In the genomic region with DNA sequence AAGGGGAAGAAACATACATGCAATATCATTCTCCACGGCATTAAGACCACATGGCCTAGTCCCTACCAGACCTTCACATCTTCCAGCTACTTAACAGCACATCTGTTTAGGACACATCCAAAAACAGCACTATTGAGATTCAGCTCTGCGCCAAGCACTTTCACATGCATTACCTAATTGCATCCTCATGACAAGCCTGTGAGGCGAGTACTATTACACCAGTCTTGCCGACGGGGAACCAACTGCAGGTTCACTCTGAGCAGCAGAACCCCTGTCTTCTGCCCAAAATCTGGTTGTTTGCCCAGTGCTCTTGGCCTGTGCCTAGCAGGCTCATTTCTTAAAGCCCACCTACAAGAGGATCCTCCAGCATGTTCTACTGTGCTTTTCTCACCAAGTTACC, we compare ENCODE assay signal across 15 cellular contexts.
DNase-seq lines count a peak whose midpoint lies in the region; ATAC-seq and TF ChIP-seq lines count a peak whose summit lies in the region.
"Had no signal": no experiment of that assay in that cellular context is flagged by ENCODE, and none has a peak within 500 bp of the region (broad histone marks: within the 10 kb centered on the region; RNA-seq: fewer than 3 reads in every experiment).

No MANE protein-coding gene starts in this region.

- CTCF ChIA-PET in activated CD8-positive, alpha-beta T cell treated with anti-CD3 and anti-CD28 coated beads for 36 hours (lab: Charles Lee) = interaction anchor here (1.0 to 16.2 kb wide), 4 partner anchors 12 to 140 kb away, joined by 3 to 187 read pairs (median 3); no protein-coding TSS in a partner anchor
- CTCF ChIA-PET in activated CD8-positive, alpha-beta T cell treated with anti-CD3 and anti-CD28 coated beads, Interleukin-2, amount 10 ng/mL, durations not matched to agents 7 days and 5 days (lab: Charles Lee) = interaction anchor here (0.8 to 1.1 kb wide), 3 partner anchors 10 to 14 kb away, joined by 3 to 4 read pairs (median 3); no protein-coding TSS in a partner anchor
- CTCF ChIA-PET in CD8-positive, alpha-beta memory T cell (lab: Charles Lee) = interaction anchor here (9.2 kb wide), 1 partner anchor 12 kb away, joined by 59 read pairs; no protein-coding TSS in a partner anchor
- CTCF ChIA-PET in PC-9 (lab: Charles Lee) = no interaction called here

- H3K4me2 ChIP-seq in PC-9 = no peak overlapping the region

- H3K9me3 ChIP-seq in CD8-positive, alpha-beta memory T cell (ENCODE audit: low read length) = no peaks in the 10 kb centered on the region
- no peaks in the 10 kb centered on the region for H3K9me3 ChIP-seq in psoas muscle
- no peaks in the 10 kb centered on the region for H3K9me3 ChIP-seq in PC-9 (ENCODE audit: insufficient read depth, low read depth)

- H3K4me1 ChIP-seq in CD8-positive, alpha-beta memory T cell (ENCODE audit: insufficient read depth, low read length) = peaks cover 72% of the 10 kb centered on the region
- H3K4me1 ChIP-seq in psoas muscle = peaks cover 74% of the 10 kb centered on the region
- peaks cover 11% of the 10 kb centered on the region for H3K4me1 ChIP-seq in PC-9 (replicated peaks; ENCODE audit: insufficient read depth)

- TF ChIP-seq CTCF in activated CD8-positive, alpha-beta T cell treated with anti-CD3 and anti-CD28 coated beads for 36 hours (IDR thresholded peaks at IDR 0.05) = no peak
- TF ChIP-seq CTCF in psoas muscle (IDR thresholded peaks at IDR 0.05) (no peak), PC-9 (conservative IDR thresholded peaks at IDR 0.05) (no peak)

- H3K9me3 Mint-ChIP-seq in activated CD8-positive, alpha-beta T cell treated with anti-CD3 and anti-CD28 coated beads for 36 hours = no peaks in the 10 kb centered on the region
- H3K9me3 Mint-ChIP-seq in activated CD8-positive, alpha-beta T cell treated with anti-CD3 and anti-CD28 coated beads, Interleukin-2, amount 10 ng/mL, durations not matched to agents 7 days and 5 days (ENCODE audit: insufficient read depth) = no peaks in the 10 kb centered on the region
- H3K9me3 Mint-ChIP-seq in CD8-positive, alpha-beta memory T cell = no peaks in the 10 kb centered on the region
- H3K9me3 Mint-ChIP-seq in dendritic cell treated with granulocyte-macrophage colony-stimulating factor and Interleukin-4, amounts not matched to agents 40 ng/mL and 50 ng/mL, for 4 days = no peaks in the 10 kb centered on the region

- DNase-seq in activated CD8-positive, alpha-beta T cell treated with anti-CD3 and anti-CD28 coated beads for 36 hours = no peak
- DNase-seq in activated CD8-positive, alpha-beta T cell treated with anti-CD3 and anti-CD28 coated beads, Interleukin-2, amount 10 ng/mL, durations not matched to agents 7 days and 5 days = no peak
- no peak for DNase-seq in CD8-positive, alpha-beta memory T cell
- peak; percentile 28 to 50 for DNase-seq in psoas muscle
- DNase-seq in PC-9 = no peak
- DNase-seq: activated CD4-positive, alpha-beta T cell treated with anti-CD3 and anti-CD28 coated beads for 4 hours; activated CD8-positive, alpha-beta memory T cell treated with anti-CD3 and anti-CD28 coated beads, Interleukin-2, amount 50 U/mL, for 4 hours; activated naive CD4-positive, alpha-beta T cell; cortex of kidney; NCI-H146 had no signal

- no peaks in the 10 kb centered on the region for H3K36me3 ChIP-seq in CD8-positive, alpha-beta memory T cell (ENCODE audit: insufficient read depth, low read length)
- H3K36me3 ChIP-seq in psoas muscle (ENCODE audit: insufficient read depth in 1 of 2, low read depth in 1 of 2) (no peaks in the 10 kb centered on the region), PC-9 (ENCODE audit: low read depth) (no peaks in the 10 kb centered on the region)

- no peak overlapping the region for H3K4me3 Mint-ChIP-seq in activated CD8-positive, alpha-beta T cell treated with anti-CD3 and anti-CD28 coated beads for 36 hours
- no peak overlapping the region for H3K4me3 Mint-ChIP-seq in activated CD8-positive, alpha-beta T cell treated with anti-CD3 and anti-CD28 coated beads, Interleukin-2, amount 10 ng/mL, durations not matched to agents 7 days and 5 days
- peak overlapping the region in 3 of 7 donors; percentile 18 to 28 (median 19) for H3K4me3 Mint-ChIP-seq in CD8-positive, alpha-beta memory T cell
- H3K4me3 Mint-ChIP-seq in dendritic cell treated with granulocyte-macrophage colony-stimulating factor and Interleukin-4, amounts not matched to agents 40 ng/mL and 50 ng/mL, for 4 days = no peak overlapping the region

- BruUV-seq in PC-9 (replicated peaks; lab: Mats Ljungman, UMichigan) = no TSS peak

- no peaks in the 10 kb centered on the region for H3K27me3 ChIP-seq in CD8-positive, alpha-beta memory T cell (ENCODE audit: insufficient read depth, low read length, poor library complexity, severe bottlenecking)
- no peaks in the 10 kb centered on the region for H3K27me3 ChIP-seq in psoas muscle (ENCODE audit: insufficient read depth in 3 of 3, low read length in 2 of 3)
- no peaks in the 10 kb centered on the region for H3K27me3 ChIP-seq in PC-9 (ENCODE audit: insufficient read depth, low read depth)

- intact Hi-C loops in activated CD8-positive, alpha-beta T cell treated with anti-CD3 and anti-CD28 coated beads for 36 hours (cut with micrococcal nuclease) = no loop called here
- intact Hi-C loops in dendritic cell treated with granulocyte-macrophage colony-stimulating factor and Interleukin-4, amounts not matched to agents 40 ng/mL and 50 ng/mL, for 4 days (cut with micrococcal nuclease) = loop anchor here (5.0 kb wide), 1 partner anchor 65 kb away; a partner anchor contains a TSS
- intact Hi-C loops in psoas muscle (cut with DNase I) = loop anchor here in 1 of 2 donors (5.0 kb wide), 1 partner anchor 65 kb away; a partner anchor contains a TSS
- intact Hi-C loops in PC-9 (cut with micrococcal nuclease; ENCODE audit: unreplicated experiment) = no loop called here

- WGBS in psoas muscle, 3 donors = 54 to 76% (median 64%) methylated on average over 5 of the region's 5 CpGs

- H3K4me3 ChIP-seq in CD8-positive, alpha-beta memory T cell (ENCODE audit: low read length) = no peak overlapping the region
- H3K4me3 ChIP-seq in psoas muscle = peak overlapping the region; percentile 38
- no peak overlapping the region for H3K4me3 ChIP-seq in PC-9

- H3K79me2 ChIP-seq in PC-9 (ENCODE audit: low read depth) = peaks cover 76% of the 10 kb centered on the region

- no peaks in the 10 kb centered on the region for H3K27me3 Mint-ChIP-seq in activated CD8-positive, alpha-beta T cell treated with anti-CD3 and anti-CD28 coated beads for 36 hours
- no peaks in the 10 kb centered on the region for H3K27me3 Mint-ChIP-seq in activated CD8-positive, alpha-beta T cell treated with anti-CD3 and anti-CD28 coated beads, Interleukin-2, amount 10 ng/mL, durations not matched to agents 7 days and 5 days (ENCODE audit: low read depth)
- no peaks in the 10 kb centered on the region for H3K27me3 Mint-ChIP-seq in CD8-positive, alpha-beta memory T cell
- no peaks in the 10 kb centered on the region for H3K27me3 Mint-ChIP-seq in dendritic cell treated with granulocyte-macrophage colony-stimulating factor and Interleukin-4, amounts not matched to agents 40 ng/mL and 50 ng/mL, for 4 days

- H3K9me2 ChIP-seq in PC-9 (ENCODE audit: insufficient read depth) = no peaks in the 10 kb centered on the region

- POLR2A ChIA-PET in activated CD8-positive, alpha-beta T cell treated with anti-CD3 and anti-CD28 coated beads for 36 hours (lab: Charles Lee) = interaction anchor here (0.9 to 1.1 kb wide), 3 partner anchors 9 to 191 kb away, joined by 3 to 4 read pairs (median 3); no protein-coding TSS in a partner anchor
- POLR2A ChIA-PET in activated CD8-positive, alpha-beta T cell treated with anti-CD3 and anti-CD28 coated beads, Interleukin-2, amount 10 ng/mL, durations not matched to agents 7 days and 5 days (lab: Charles Lee) = no interaction called here
- POLR2A ChIA-PET in CD8-positive, alpha-beta memory T cell (lab: Charles Lee) = no interaction called here
- POLR2A ChIA-PET in PC-9 (lab: Charles Lee; ENCODE audit: unreplicated experiment) = interaction anchor here (0.8 kb wide), 1 partner anchor 337 kb away, joined by 6 read pairs; no protein-coding TSS in a partner anchor

- H4K20me1 ChIP-seq in PC-9 (ENCODE audit: insufficient read depth) = no peaks in the 10 kb centered on the region

- H3K4me1 Mint-ChIP-seq in activated CD8-positive, alpha-beta T cell treated with anti-CD3 and anti-CD28 coated beads for 36 hours (ENCODE audit: low read depth) = peaks cover 70% of the 10 kb centered on the region
- peaks cover 62% of the 10 kb centered on the region for H3K4me1 Mint-ChIP-seq in activated CD8-positive, alpha-beta T cell treated with anti-CD3 and anti-CD28 coated beads, Interleukin-2, amount 10 ng/mL, durations not matched to agents 7 days and 5 days (ENCODE audit: low read depth)
- peaks cover 76 to 88% (median 87%) of the 10 kb centered on the region in 3 donors for H3K4me1 Mint-ChIP-seq in CD8-positive, alpha-beta memory T cell
- H3K4me1 Mint-ChIP-seq in dendritic cell treated with granulocyte-macrophage colony-stimulating factor and Interleukin-4, amounts not matched to agents 40 ng/mL and 50 ng/mL, for 4 days (ENCODE audit: low read depth) = peaks cover 85% of the 10 kb centered on the region

- H3K27ac Mint-ChIP-seq in activated CD8-positive, alpha-beta T cell treated with anti-CD3 and anti-CD28 coated beads for 36 hours = peak overlapping the region; percentile 58
- H3K27ac Mint-ChIP-seq in activated CD8-positive, alpha-beta T cell treated with anti-CD3 and anti-CD28 coated beads, Interleukin-2, amount 10 ng/mL, durations not matched to agents 7 days and 5 days = no peak overlapping the region
- peak overlapping the region in 7 of 8 donors; percentile 4 to 89 (median 58) for H3K27ac Mint-ChIP-seq in CD8-positive, alpha-beta memory T cell
- H3K27ac Mint-ChIP-seq in dendritic cell treated with granulocyte-macrophage colony-stimulating factor and Interleukin-4, amounts not matched to agents 40 ng/mL and 50 ng/mL, for 4 days = peak overlapping the region; percentile 40

- H3K27ac ChIP-seq in CD8-positive, alpha-beta memory T cell (ENCODE audit: low read depth, low read length) = no peak overlapping the region
- H3K27ac ChIP-seq in psoas muscle (peak overlapping the region; percentile 81), PC-9 (no peak overlapping the region)

- no peak overlapping the region for H2AFZ ChIP-seq in PC-9
- H2AFZ ChIP-seq: parathyroid adenoma had no signal

- no peak for ATAC-seq in activated CD8-positive, alpha-beta T cell treated with anti-CD3 and anti-CD28 coated beads for 36 hours
- ATAC-seq in activated CD8-positive, alpha-beta T cell treated with anti-CD3 and anti-CD28 coated beads, Interleukin-2, amount 10 ng/mL, durations not matched to agents 7 days and 5 days = no peak
- ATAC-seq in psoas muscle = peak; percentile 48 to 75 (median 59)
- no peak for ATAC-seq in GM21515 (IDR thresholded peaks at IDR 0.05; ENCODE audit: unreplicated experiment)
- no peak for ATAC-seq in HG03175 (IDR thresholded peaks at IDR 0.05; ENCODE audit: unreplicated experiment)
- ATAC-seq: left lobe of liver had no signal

- peaks cover 29% of the 10 kb centered on the region for H3K36me3 Mint-ChIP-seq in activated CD8-positive, alpha-beta T cell treated with anti-CD3 and anti-CD28 coated beads for 36 hours (ENCODE audit: low read depth)
- peaks cover 29% of the 10 kb centered on the region for H3K36me3 Mint-ChIP-seq in activated CD8-positive, alpha-beta T cell treated with anti-CD3 and anti-CD28 coated beads, Interleukin-2, amount 10 ng/mL, durations not matched to agents 7 days and 5 days (ENCODE audit: low read depth)
- peaks cover 0 to 23% (median 5%) of the 10 kb centered on the region in 3 donors for H3K36me3 Mint-ChIP-seq in CD8-positive, alpha-beta memory T cell
- H3K36me3 Mint-ChIP-seq in dendritic cell treated with granulocyte-macrophage colony-stimulating factor and Interleukin-4, amounts not matched to agents 40 ng/mL and 50 ng/mL, for 4 days (ENCODE audit: low read depth) = peaks cover 5% of the 10 kb centered on the region

- H3F3A ChIP-seq in PC-9 (ENCODE audit: insufficient read depth, low read depth) = peaks cover 13% of the 10 kb centered on the region; the same call in 1 of the 2 replicates

Comparison
In these comparisons a context has a peak if more than half of its experiments do, and no peak if none do; other contexts are left out.
1. POLR2A ChIA-PET loops: an anchor here in activated CD8-positive, alpha-beta T cell treated with anti-CD3 and anti-CD28 coated beads for 36 hours (0.9 to 1.1 kb wide) and PC-9 (0.8 kb wide); none called in activated CD8-positive, alpha-beta T cell treated with anti-CD3 and anti-CD28 coated beads, Interleukin-2, amount 10 ng/mL, durations not matched to agents 7 days and 5 days and CD8-positive, alpha-beta memory T cell.
2. ATAC-seq: peak in psoas muscle (4 of 4); none in activated CD8-positive, alpha-beta T cell treated with anti-CD3 and anti-CD28 coated beads for 36 hours (single experiment), activated CD8-positive, alpha-beta T cell treated with anti-CD3 and anti-CD28 coated beads, Interleukin-2, amount 10 ng/mL, durations not matched to agents 7 days and 5 days (single experiment), GM21515 (single experiment) and HG03175 (single experiment).
3. DNase-seq: peak in psoas muscle (2 of 2); none in activated CD8-positive, alpha-beta T cell treated with anti-CD3 and anti-CD28 coated beads for 36 hours (single experiment), activated CD8-positive, alpha-beta T cell treated with anti-CD3 and anti-CD28 coated beads, Interleukin-2, amount 10 ng/mL, durations not matched to agents 7 days and 5 days (single experiment), CD8-positive, alpha-beta memory T cell (0 of 5) and PC-9 (0 of 2).